In the genomic region with DNA sequence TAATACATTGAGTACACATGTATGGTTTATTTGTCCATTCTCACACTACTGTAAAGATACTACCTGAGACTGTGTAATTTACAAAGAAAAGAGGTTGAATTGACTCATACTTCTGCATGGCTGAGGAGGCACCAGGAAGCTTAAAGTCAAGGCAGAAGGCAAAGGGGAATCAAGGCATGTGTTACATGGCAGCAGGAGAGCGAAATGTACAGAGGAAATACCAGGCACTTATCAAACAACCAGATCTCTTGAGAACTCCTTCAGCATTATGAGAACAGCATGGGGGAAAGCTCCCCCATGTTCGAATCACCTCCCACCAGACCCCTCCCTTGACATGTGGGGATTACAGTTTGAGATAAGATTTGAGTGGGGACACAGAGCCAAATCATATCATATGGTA, we compare ENCODE assay signal across 18 cellular contexts.
DNase-seq lines count a peak whose midpoint lies in the region; ATAC-seq, FAIRE-seq and TF ChIP-seq lines count a peak whose summit lies in the region.
"Had no signal": no experiment of that assay in that cellular context is flagged by ENCODE, and none has a peak within 500 bp of the region (broad histone marks: within the 10 kb centered on the region; RNA-seq: fewer than 3 reads in every experiment).

No MANE protein-coding gene starts in this region.

- DNase-seq in Caco-2 = no peak
- no peak for DNase-seq in HTR-8/SVneo (ENCODE audit: insufficient read length, low spot score)
- peak; percentile 0 for DNase-seq in iris pigment epithelial cell (ENCODE audit: low read depth)
- DNase-seq in mesothelial cell of epicardium (ENCODE audit: low spot score in 2 of 2, unreplicated experiment in 2 of 2) = no peak
- DNase-seq in activated CD4-positive, alpha-beta memory T cell treated with anti-CD3 and anti-CD28 coated beads for 36 hours = no peak
- no peak for DNase-seq in effector CD4-positive, alpha-beta T cell
- DNase-seq: 8988T; CD8-positive, alpha-beta T cell; GM23248 had no signal

- H3K4me3 ChIP-seq in Caco-2 (ENCODE audit: low read depth, low read length) = no peak overlapping the region
- H3K4me3 ChIP-seq: BLaER1 treated with 17β-estradiol and CSF1 and Interleukin-3, amounts not matched to agents 10 nM and 100 nM; GM23248; HAP-1 had no signal

- no peaks in the 10 kb centered on the region for H3K9me3 ChIP-seq in Caco-2
- H3K9me3 ChIP-seq: BLaER1 treated with 17β-estradiol and CSF1 and Interleukin-3, amounts not matched to agents 10 nM and 100 nM; HAP-1 had no signal

- no peak for TF ChIP-seq CTCF in Caco-2 (IDR thresholded peaks at IDR 0.05; ENCODE audit: insufficient read depth in 1 of 2, low read depth in 1 of 2, low read length in 1 of 2, severe bottlenecking in 1 of 2, unreplicated experiment in 1 of 2)
- no peak for TF ChIP-seq CTCF in mesothelial cell of epicardium (IDR thresholded peaks at IDR 0.05; ENCODE audit: unreplicated experiment)

- H3K27ac Mint-ChIP-seq in Caco-2 (ENCODE audit: unreplicated experiment) (peak overlapping the region; percentile 42), mesothelial cell of epicardium (peak overlapping the region; percentile 64)
- H3K27ac Mint-ChIP-seq in activated CD4-positive, alpha-beta memory T cell treated with anti-CD3 and anti-CD28 coated beads for 36 hours = no peak overlapping the region
- H3K27ac Mint-ChIP-seq: B cell; CD8-positive, alpha-beta T cell had no signal

- H3K27me3 Mint-ChIP-seq in Caco-2 (ENCODE audit: insufficient read depth, unreplicated experiment) = no peaks in the 10 kb centered on the region
- no peaks in the 10 kb centered on the region for H3K27me3 Mint-ChIP-seq in mesothelial cell of epicardium (ENCODE audit: low read depth)
- no peaks in the 10 kb centered on the region for H3K27me3 Mint-ChIP-seq in activated CD4-positive, alpha-beta memory T cell treated with anti-CD3 and anti-CD28 coated beads for 36 hours
- H3K27me3 Mint-ChIP-seq: B cell had no signal

- H3K4me1 Mint-ChIP-seq in Caco-2 (ENCODE audit: low read depth, unreplicated experiment) (peaks cover 6% of the 10 kb centered on the region), mesothelial cell of epicardium (peaks cover 20% of the 10 kb centered on the region)
- no peaks in the 10 kb centered on the region for H3K4me1 Mint-ChIP-seq in activated CD4-positive, alpha-beta memory T cell treated with anti-CD3 and anti-CD28 coated beads for 36 hours (ENCODE audit: low read depth)
- H3K4me1 Mint-ChIP-seq: B cell had no signal

- no TSS peak for BruUV-seq in Caco-2 (replicated peaks; lab: Mats Ljungman, UMichigan)

- H3K4me1 ChIP-seq in Caco-2 = no peaks in the 10 kb centered on the region
- H3K4me1 ChIP-seq: BLaER1 treated with 17β-estradiol and CSF1 and Interleukin-3, amounts not matched to agents 10 nM and 100 nM; HAP-1 had no signal

- no peak for ATAC-seq in HG02973 (IDR thresholded peaks at IDR 0.05; ENCODE audit: unreplicated experiment)
- ATAC-seq in HG03039 (IDR thresholded peaks at IDR 0.05; ENCODE audit: unreplicated experiment) = no peak
- ATAC-seq: CD8-positive, alpha-beta T cell had no signal

- CTCF ChIA-PET in Caco-2 (lab: Charles Lee) = no interaction called here
- CTCF ChIA-PET in activated CD4-positive, alpha-beta memory T cell treated with anti-CD3 and anti-CD28 coated beads for 36 hours (lab: Charles Lee) = no interaction called here

- intact Hi-C loops in Caco-2 (cut with micrococcal nuclease; ENCODE audit: unreplicated experiment) = loop anchor here (5.0 kb wide), 1 partner anchor 119 kb away; no protein-coding TSS in a partner anchor
- intact Hi-C loops in activated CD4-positive, alpha-beta memory T cell treated with anti-CD3 and anti-CD28 coated beads for 36 hours (cut with micrococcal nuclease) = no loop called here

- no peak overlapping the region for H3K4me3 Mint-ChIP-seq in Caco-2 (ENCODE audit: unreplicated experiment)
- H3K4me3 Mint-ChIP-seq in mesothelial cell of epicardium = no peak overlapping the region
- no peak overlapping the region for H3K4me3 Mint-ChIP-seq in activated CD4-positive, alpha-beta memory T cell treated with anti-CD3 and anti-CD28 coated beads for 36 hours
- H3K4me3 Mint-ChIP-seq: B cell; CD8-positive, alpha-beta T cell had no signal

- H3K36me3 Mint-ChIP-seq in Caco-2 (ENCODE audit: insufficient read depth, unreplicated experiment) = no peaks in the 10 kb centered on the region
- H3K36me3 Mint-ChIP-seq in mesothelial cell of epicardium = no peaks in the 10 kb centered on the region
- H3K36me3 Mint-ChIP-seq in activated CD4-positive, alpha-beta memory T cell treated with anti-CD3 and anti-CD28 coated beads for 36 hours = no peaks in the 10 kb centered on the region
- H3K36me3 Mint-ChIP-seq: CD8-positive, alpha-beta T cell had no signal

- POLR2A ChIA-PET in Caco-2 (lab: Charles Lee) = no interaction called here
- POLR2A ChIA-PET in activated CD4-positive, alpha-beta memory T cell treated with anti-CD3 and anti-CD28 coated beads for 36 hours (lab: Charles Lee) = no interaction called here

- H3K27me3 ChIP-seq in Caco-2 (replicated peaks; ENCODE audit: control insufficient read depth, insufficient read depth, low read length) = no peaks in the 10 kb centered on the region
- H3K27me3 ChIP-seq: BLaER1 treated with 17β-estradiol and CSF1 and Interleukin-3, amounts not matched to agents 10 nM and 100 nM had no signal

- no peaks in the 10 kb centered on the region for H3K36me3 ChIP-seq in Caco-2 (ENCODE audit: control insufficient read depth, insufficient read depth, low read length)
- H3K36me3 ChIP-seq: BLaER1 treated with 17β-estradiol and CSF1 and Interleukin-3, amounts not matched to agents 10 nM and 100 nM; HAP-1 had no signal

- H3K9me3 Mint-ChIP-seq in Caco-2 (ENCODE audit: unreplicated experiment) = peaks cover 11% of the 10 kb centered on the region
- peaks cover 12% of the 10 kb centered on the region for H3K9me3 Mint-ChIP-seq in mesothelial cell of epicardium
- peaks cover 8% of the 10 kb centered on the region for H3K9me3 Mint-ChIP-seq in activated CD4-positive, alpha-beta memory T cell treated with anti-CD3 and anti-CD28 coated beads for 36 hours

- peak; percentile 23 for FAIRE-seq in HTR-8/SVneo (lab: Jason Lieb, UNC)
- FAIRE-seq: D721Med, G401.6, GM12891, GM19239 had no signal
